In genomic region chr18:23583071-23583865, GRCh38 we compare ENCODE assay signal across 17 cellular contexts. TPM values are rescaled to one million over a fixed set of nuclear protein-coding genes. Genes with fewer than 3 reads are reported as not detected.
DNase-seq lines count a peak whose midpoint lies in the region; ATAC-seq, FAIRE-seq and TF ChIP-seq lines count a peak whose summit lies in the region.
"Had no signal": no experiment of that assay in that cellular context is flagged by ENCODE, and none has a peak within 500 bp of the region (broad histone marks: within the 10 kb centered on the region; RNA-seq: fewer than 3 reads in every experiment).

No MANE protein-coding gene starts in this region.

- no peak overlapping the region for H3K14ac ChIP-seq in mesenchymal stem cell (ENCODE audit: low read length in 2 of 2)

- H3K9ac ChIP-seq in mammary epithelial cell (ENCODE audit: insufficient read depth, low read length): peak overlapping the region; percentile 11
- peak overlapping the region; percentile 95 for H3K9ac ChIP-seq in mesenchymal stem cell (ENCODE audit: low read length)
- H3K9ac ChIP-seq: SK-N-SH had no signal

- H3K27me3 Mint-ChIP-seq in activated CD4-positive, alpha-beta memory T cell treated with anti-CD3 and anti-CD28 coated beads for 36 hours: no peaks in the 10 kb centered on the region
- peaks cover 1% of the 10 kb centered on the region for H3K27me3 Mint-ChIP-seq in activated CD4-positive, alpha-beta memory T cell treated with anti-CD3 and anti-CD28 coated beads, Interleukin-2, amount 10 ng/mL, durations not matched to agents 7 days and 5 days

- H3K27ac Mint-ChIP-seq in activated CD4-positive, alpha-beta memory T cell treated with anti-CD3 and anti-CD28 coated beads for 36 hours: no peak overlapping the region
- no peak overlapping the region for H3K27ac Mint-ChIP-seq in activated CD4-positive, alpha-beta memory T cell treated with anti-CD3 and anti-CD28 coated beads, Interleukin-2, amount 10 ng/mL, durations not matched to agents 7 days and 5 days
- H3K27ac Mint-ChIP-seq: activated CD4-positive, alpha-beta T cell treated with anti-CD3 and anti-CD28 coated beads, Interleukin-2, amount 10 ng/mL, durations not matched to agents 7 days and 5 days had no signal

- no peak overlapping the region for H2BK5ac ChIP-seq in mesenchymal stem cell (ENCODE audit: low read depth, low read length, poor library complexity, severe bottlenecking)

- dilution Hi-C loops in mammary epithelial cell (cut with HindIII; ENCODE audit: low sequenced_read_pairs): loop anchor here (5.0 kb wide), 1 partner anchor 61 kb away; no protein-coding TSS in a partner anchor

- WGBS in mammary epithelial cell (ENCODE audit: low coverage, missing lambda C conversion rate): 59% methylated on average over 5 of the region's 5 CpGs
- WGBS in mesenchymal stem cell: 98% methylated on average over 4 of the region's 5 CpGs

- no peak overlapping the region for H4K8ac ChIP-seq in mesenchymal stem cell (ENCODE audit: low read length)

- peaks cover 11% of the 10 kb centered on the region for H3K36me3 Mint-ChIP-seq in activated CD4-positive, alpha-beta memory T cell treated with anti-CD3 and anti-CD28 coated beads for 36 hours
- peaks cover 47% of the 10 kb centered on the region for H3K36me3 Mint-ChIP-seq in activated CD4-positive, alpha-beta memory T cell treated with anti-CD3 and anti-CD28 coated beads, Interleukin-2, amount 10 ng/mL, durations not matched to agents 7 days and 5 days (ENCODE audit: low read depth)

- no peak for FAIRE-seq in urothelium cell line (lab: Jason Lieb, UNC)
- FAIRE-seq: A204.1 had no signal

- peak overlapping the region; percentile 24 for H3K4me3 Mint-ChIP-seq in activated CD4-positive, alpha-beta memory T cell treated with anti-CD3 and anti-CD28 coated beads for 36 hours
- no peak overlapping the region for H3K4me3 Mint-ChIP-seq in activated CD4-positive, alpha-beta memory T cell treated with anti-CD3 and anti-CD28 coated beads, Interleukin-2, amount 10 ng/mL, durations not matched to agents 7 days and 5 days
- H3K4me3 Mint-ChIP-seq: activated CD4-positive, alpha-beta T cell treated with anti-CD3 and anti-CD28 coated beads, Interleukin-2, amount 10 ng/mL, durations not matched to agents 7 days and 5 days had no signal

- H3K36me3 ChIP-seq in mammary epithelial cell (ENCODE audit: insufficient read depth, low read length): peaks cover 8% of the 10 kb centered on the region
- peaks cover 5 to 55% of the 10 kb centered on the region in 2 experiments for H3K36me3 ChIP-seq in mesenchymal stem cell (ENCODE audit: control insufficient read depth in 1 of 2, insufficient read depth in 2 of 2, low read depth in 1 of 2, low read length in 2 of 2)

- H4K91ac ChIP-seq in mesenchymal stem cell (ENCODE audit: low read length): no peak overlapping the region

- no peak overlapping the region for H2BK12ac ChIP-seq in mesenchymal stem cell (ENCODE audit: low read length in 2 of 2)

- peak overlapping the region in 1 of 2 experiments; percentile 46 for H3K18ac ChIP-seq in mesenchymal stem cell (ENCODE audit: low read depth in 1 of 2, low read length in 2 of 2)

- no peaks in the 10 kb centered on the region for H4K20me1 ChIP-seq in mammary epithelial cell (ENCODE audit: insufficient read depth, low read length)

- no peak overlapping the region for H2BK15ac ChIP-seq in mesenchymal stem cell (ENCODE audit: low read depth, poor library complexity, severe bottlenecking)

- in situ Hi-C loops in mammary epithelial cell (cut with MboI; ENCODE audit: low sequenced_read_pairs in 2 of 2): no loop called here

- peak overlapping the region; percentile 99 for H3K27ac ChIP-seq in mammary epithelial cell (ENCODE audit: insufficient read depth, low read depth, low read length)
- no peak overlapping the region for H3K27ac ChIP-seq in mesenchymal stem cell (ENCODE audit: low read length, poor library complexity, severe bottlenecking)
- H3K27ac ChIP-seq in temporal lobe (ENCODE audit: low read depth, low read length): peak overlapping the region; percentile 99
- H3K27ac ChIP-seq: coronary artery, psoas muscle had no signal

- no TSS peak for BruUV-seq in mammary epithelial cell (replicated peaks; lab: Mats Ljungman, UMichigan)

- no peak for DNase-seq in activated CD4-positive, alpha-beta memory T cell treated with anti-CD3 and anti-CD28 coated beads for 36 hours
- DNase-seq in activated CD4-positive, alpha-beta memory T cell treated with anti-CD3 and anti-CD28 coated beads, Interleukin-2, amount 10 ng/mL, durations not matched to agents 7 days and 5 days: no peak
- DNase-seq in mammary epithelial cell (no peak), mesenchymal stem cell (no peak), urothelium cell line (ENCODE audit: low spot score) (no peak)
- DNase-seq: activated CD4-positive, alpha-beta T cell treated with anti-CD3 and anti-CD28 coated beads, Interleukin-2, amount 10 ng/mL, durations not matched to agents 7 days and 5 days; activated naive CD4-positive, alpha-beta T cell treated with anti-CD3 and anti-CD28 coated beads, Interleukin-2, amount 50 U/mL, for 16 hours; left colon; NCI-H1694; psoas muscle; SK-N-SH had no signal

- peak overlapping the region; percentile 30 to 32 (median 31) for H3K4me3 ChIP-seq in mammary epithelial cell (replicated peaks in 1 of 3; ENCODE audit: insufficient read depth in 1 of 3, low read depth in 2 of 3, low read length in 3 of 3)
- H3K4me3 ChIP-seq in mesenchymal stem cell (ENCODE audit: insufficient read depth in 1 of 2, low read depth in 1 of 2, low read length in 2 of 2): peak overlapping the region in 1 of 2 experiments; percentile 86

- no peak overlapping the region for H3K4ac ChIP-seq in mesenchymal stem cell (ENCODE audit: low read depth in 1 of 2, low read length in 2 of 2)

- H3K4me2 ChIP-seq in mammary epithelial cell (ENCODE audit: insufficient read depth, low read depth, low read length): peak overlapping the region; percentile 78
- H3K4me2 ChIP-seq in mesenchymal stem cell (ENCODE audit: low read length, poor library complexity, severe bottlenecking): no peak overlapping the region
- H3K4me2 ChIP-seq: SK-N-SH had no signal

- H2AFZ ChIP-seq in mammary epithelial cell (ENCODE audit: low read depth, low read length): no peak overlapping the region
- no peak overlapping the region for H2AFZ ChIP-seq in mesenchymal stem cell (ENCODE audit: low read depth, low read length)

- POLR2A ChIA-PET in activated CD4-positive, alpha-beta memory T cell treated with anti-CD3 and anti-CD28 coated beads for 36 hours (lab: Charles Lee): no interaction called here
- POLR2A ChIA-PET in activated CD4-positive, alpha-beta memory T cell treated with anti-CD3 and anti-CD28 coated beads, Interleukin-2, amount 10 ng/mL, durations not matched to agents 7 days and 5 days (lab: Charles Lee): interaction anchor here (2.0 to 3.1 kb wide), 2 partner anchors 9 to 81 kb away, joined by 6 to 25 read pairs; partner anchors contain the start of gene RMC1

- no peaks in the 10 kb centered on the region for H3K9me3 Mint-ChIP-seq in activated CD4-positive, alpha-beta memory T cell treated with anti-CD3 and anti-CD28 coated beads for 36 hours
- H3K9me3 Mint-ChIP-seq in activated CD4-positive, alpha-beta memory T cell treated with anti-CD3 and anti-CD28 coated beads, Interleukin-2, amount 10 ng/mL, durations not matched to agents 7 days and 5 days: no peaks in the 10 kb centered on the region
- H3K9me3 Mint-ChIP-seq: activated CD4-positive, alpha-beta T cell treated with anti-CD3 and anti-CD28 coated beads, Interleukin-2, amount 10 ng/mL, durations not matched to agents 7 days and 5 days had no signal

- H3K27me3 ChIP-seq in mammary epithelial cell (ENCODE audit: insufficient read depth, low read length) (no peaks in the 10 kb centered on the region), mesenchymal stem cell (ENCODE audit: control insufficient read depth in 1 of 2, insufficient read depth in 1 of 2, low read length in 2 of 2) (no peaks in the 10 kb centered on the region)

- H2BK120ac ChIP-seq in mesenchymal stem cell (ENCODE audit: low read depth, low read length): no peak overlapping the region

- intact Hi-C loops in activated CD4-positive, alpha-beta memory T cell treated with anti-CD3 and anti-CD28 coated beads for 36 hours (cut with micrococcal nuclease): no loop called here
- intact Hi-C loops in mammary epithelial cell (cut with micrococcal nuclease): loop anchor here (10.0 kb wide), 1 partner anchor 302 kb away; no protein-coding TSS in a partner anchor

- peaks cover 6% of the 10 kb centered on the region for H3K79me1 ChIP-seq in mesenchymal stem cell (replicated peaks; ENCODE audit: low read length, poor library complexity, severe bottlenecking)

- CTCF ChIA-PET in activated CD4-positive, alpha-beta memory T cell treated with anti-CD3 and anti-CD28 coated beads for 36 hours (lab: Charles Lee): interaction anchor here (3.4 kb wide), 1 partner anchor 85 kb away, joined by 18 read pairs; no protein-coding TSS in a partner anchor
- CTCF ChIA-PET in activated CD4-positive, alpha-beta memory T cell treated with anti-CD3 and anti-CD28 coated beads, Interleukin-2, amount 10 ng/mL, durations not matched to agents 7 days and 5 days (lab: Charles Lee): interaction anchor here (1.0 to 8.0 kb wide), 3 partner anchors 8 to 85 kb away, joined by 4 to 64 read pairs (median 13); no protein-coding TSS in a partner anchor
- CTCF ChIA-PET in mammary epithelial cell (lab: Charles Lee; ENCODE audit: low non-redundant PET): no interaction called here

- no peak for TF ChIP-seq CTCF in mammary epithelial cell (conservative IDR thresholded peaks at IDR 0.05 in 1 of 2, IDR thresholded peaks at IDR 0.05 in 1 of 2; ENCODE audit: extremely low read depth in 1 of 2, insufficient read depth in 1 of 2, low read depth in 1 of 2, low read length in 2 of 2)

- H3K4me1 Mint-ChIP-seq in activated CD4-positive, alpha-beta memory T cell treated with anti-CD3 and anti-CD28 coated beads for 36 hours (ENCODE audit: low read depth): peaks cover 59% of the 10 kb centered on the region
- H3K4me1 Mint-ChIP-seq in activated CD4-positive, alpha-beta memory T cell treated with anti-CD3 and anti-CD28 coated beads, Interleukin-2, amount 10 ng/mL, durations not matched to agents 7 days and 5 days: peaks cover 69% of the 10 kb centered on the region

- no peak overlapping the region for H3K23ac ChIP-seq in mesenchymal stem cell (ENCODE audit: low read length in 2 of 2)

- H3K79me2 ChIP-seq in mammary epithelial cell (ENCODE audit: insufficient read depth, low read length): peaks cover 80% of the 10 kb centered on the region

- H2AK5ac ChIP-seq in mesenchymal stem cell (ENCODE audit: low read length, severe bottlenecking): peak overlapping the region; percentile 44

- H3K9me3 ChIP-seq in mammary epithelial cell (replicated peaks; ENCODE audit: insufficient read depth, low read length) (no peaks in the 10 kb centered on the region), mesenchymal stem cell (ENCODE audit: control insufficient read depth, low read length) (no peaks in the 10 kb centered on the region)
- H3K9me3 ChIP-seq: psoas muscle, SK-N-SH had no signal

- no peak for ATAC-seq in GM19328 (IDR thresholded peaks at IDR 0.05; ENCODE audit: unreplicated experiment)
- no peak for ATAC-seq in HG03280 (IDR thresholded peaks at IDR 0.05; ENCODE audit: unreplicated experiment)
- ATAC-seq: HCT116, left colon, psoas muscle had no signal

- peaks cover 36% of the 10 kb centered on the region for H3K4me1 ChIP-seq in mammary epithelial cell (ENCODE audit: insufficient read depth, low read length)
- H3K4me1 ChIP-seq in mesenchymal stem cell (ENCODE audit: control insufficient read depth, insufficient read depth, low read depth, low read length): peaks cover 19% of the 10 kb centered on the region

RNA-seq across cellular contexts. Expression of gene NPC1, which starts 3.0 kb away (rescaled TPM):
- total RNA-seq in activated CD4-positive, alpha-beta memory T cell treated with anti-CD3 and anti-CD28 coated beads for 36 hours: 10 to 100 TPM; 39.3 to 39.9 TPM
- total RNA-seq in activated CD4-positive, alpha-beta memory T cell treated with anti-CD3 and anti-CD28 coated beads, Interleukin-2, amount 10 ng/mL, durations not matched to agents 7 days and 5 days: 10 to 100 TPM; 39.8 to 44.8 TPM
- total RNA-seq in mammary epithelial cell (100 to 1,000 TPM in 1 of 2 donors, 10 to 100 TPM in 1; 83.4 to 104 TPM), temporal lobe (30.2 TPM)
- polyA plus RNA-seq in mammary epithelial cell: 99.0 TPM
- polyA minus RNA-seq in mammary epithelial cell: 370 TPM
- polyA plus RNA-seq in mesenchymal stem cell (2013, experiment 1 of 2): 65.6 TPM
- polyA plus RNA-seq in mesenchymal stem cell (2013, experiment 2 of 2): 62.1 TPM
